ENCODE assay signal across 9 cellular contexts in the genomic region with DNA sequence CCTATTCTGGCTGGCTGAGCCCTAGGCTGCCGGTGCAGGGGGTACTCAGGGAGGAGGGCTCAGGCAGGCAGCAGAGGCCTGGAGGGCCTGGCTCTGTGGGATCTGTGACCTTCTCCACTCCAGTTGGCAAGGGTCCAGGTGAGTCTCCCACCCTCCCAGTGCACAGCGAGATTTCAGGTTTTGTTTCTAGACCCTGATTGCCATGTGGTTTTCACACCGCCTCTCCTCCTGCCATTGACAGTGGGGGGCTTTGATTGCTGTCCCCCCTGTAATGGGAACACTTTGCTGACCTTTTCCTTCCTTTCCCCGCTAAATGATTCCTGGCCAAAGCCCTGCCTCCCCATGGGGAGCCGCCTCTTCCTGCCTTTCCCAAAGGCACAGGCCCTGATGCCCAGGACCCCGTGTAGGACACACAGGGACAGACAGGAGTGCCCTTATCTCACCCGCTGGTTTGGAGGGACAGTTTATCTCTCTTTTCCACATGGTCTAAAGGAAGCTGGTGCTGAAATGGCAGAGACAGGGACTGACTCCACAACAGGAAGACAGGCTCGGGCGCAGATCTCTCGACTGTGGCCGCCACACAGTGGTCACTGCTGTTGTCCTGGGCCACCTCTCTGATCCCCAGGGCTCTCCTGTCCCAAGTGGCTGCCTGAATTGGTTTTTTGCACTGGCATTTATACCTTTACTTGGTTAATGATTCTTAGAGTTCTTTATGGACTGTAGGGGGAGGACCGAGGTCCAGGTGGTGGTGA. TPM values are rescaled to one million over a fixed set of nuclear protein-coding genes. Genes with fewer than 3 reads are reported as not detected.
DNase-seq lines count a peak whose midpoint lies in the region; ATAC-seq and TF ChIP-seq lines count a peak whose summit lies in the region.
"Had no signal": no experiment of that assay in that cellular context is flagged by ENCODE, and none has a peak within 500 bp of the region (broad histone marks: within the 10 kb centered on the region; RNA-seq: fewer than 3 reads in every experiment).

No MANE protein-coding gene starts in this region.

- peak overlapping the region; percentile 13 for H3K27ac ChIP-seq in muscle layer of duodenum (ENCODE audit: low read length)

- ATAC-seq in Right ventricle myocardium inferior (peak; percentile 32), GM18519 (IDR thresholded peaks at IDR 0.05; ENCODE audit: low FRiP score, unreplicated experiment) (no peak)
- ATAC-seq: stimulated activated memory B cell treated with anti-CD40 and anti-IgM and Interleukin-4, amounts not matched to agents 10 μg/mL and 1 μg/mL and 100 μg/mL, for 72 hours had no signal

- peaks cover 7% of the 10 kb centered on the region for H3K27me3 Mint-ChIP-seq in endothelial cell (ENCODE audit: unreplicated experiment)
- H3K27me3 Mint-ChIP-seq: stimulated activated memory B cell treated with anti-CD40 and anti-IgM and Interleukin-4, amounts not matched to agents 10 μg/mL and 1 μg/mL and 100 μg/mL, for 72 hours had no signal

- no peaks in the 10 kb centered on the region for H3K27me3 ChIP-seq in muscle layer of duodenum (ENCODE audit: low read depth, low read length)

- H3K4me3 Mint-ChIP-seq in endothelial cell (ENCODE audit: unreplicated experiment), result peak overlapping the region; percentile 39
- H3K4me3 Mint-ChIP-seq: stimulated activated memory B cell treated with anti-CD40 and anti-IgM and Interleukin-4, amounts not matched to agents 10 μg/mL and 1 μg/mL and 100 μg/mL, for 72 hours had no signal

- H3K4me1 Mint-ChIP-seq in endothelial cell (ENCODE audit: unreplicated experiment), result peaks cover 76% of the 10 kb centered on the region

- H3K9me3 ChIP-seq in muscle layer of duodenum (ENCODE audit: control insufficient read depth in 1 of 2, low read length in 2 of 2), result peaks cover 3 to 4% of the 10 kb centered on the region in 2 donors

- H3K36me3 ChIP-seq in muscle layer of duodenum (ENCODE audit: control insufficient read depth in 1 of 2, insufficient read depth in 2 of 2, low read length in 2 of 2), result no peaks in the 10 kb centered on the region

- DNase-seq in Right ventricle myocardium inferior (ENCODE audit: missing footprints) (no peak), cardiac septum (ENCODE audit: low spot score) (no peak), endothelial cell (ENCODE audit: low spot score) (peak; percentile 39), DMS 273 treated with DMSO at 0.1 percent for 48 hours (lab: John Stamatoyannopoulos, UW) (no peak), NCI-H524 (lab: John Stamatoyannopoulos, UW) (no peak)
- DNase-seq in activated CD4-positive, CD25-positive, alpha-beta regulatory T cell (lab: John Stamatoyannopoulos, UW), result no peak

- H3K36me3 Mint-ChIP-seq in endothelial cell (ENCODE audit: low read depth, unreplicated experiment), result peaks cover 13% of the 10 kb centered on the region

- H3K27ac Mint-ChIP-seq in endothelial cell (ENCODE audit: unreplicated experiment), result peak overlapping the region; percentile 90
- H3K27ac Mint-ChIP-seq: stimulated activated memory B cell treated with anti-CD40 and anti-IgM and Interleukin-4, amounts not matched to agents 10 μg/mL and 1 μg/mL and 100 μg/mL, for 72 hours had no signal

- no peak overlapping the region for H3K4me3 ChIP-seq in muscle layer of duodenum (ENCODE audit: low read depth in 1 of 2, low read length in 2 of 2)

- TF ChIP-seq CTCF in endothelial cell (IDR thresholded peaks at IDR 0.05; ENCODE audit: unreplicated experiment), result no peak

- peaks cover 34 to 50% of the 10 kb centered on the region in 2 donors for H3K4me1 ChIP-seq in muscle layer of duodenum (ENCODE audit: control insufficient read depth in 1 of 2, insufficient read depth in 2 of 2, low read length in 2 of 2)

- intact Hi-C loops in Right ventricle myocardium inferior (cut with DNase I) (no loop called here), cardiac septum (cut with DNase I) (no loop called here)

- no peaks in the 10 kb centered on the region for H3K9me3 Mint-ChIP-seq in endothelial cell (ENCODE audit: unreplicated experiment)

RNA-seq across cellular contexts. Expression of a gene that starts 43.4 kb away (rescaled TPM):
- total RNA-seq in Right ventricle myocardium inferior (29.0 TPM), cardiac septum (24.3 TPM), endothelial cell (ENCODE audit: unreplicated experiment) (92.6 TPM)
